31 cellular contexts compared by ENCODE assay signal in the genomic region with DNA sequence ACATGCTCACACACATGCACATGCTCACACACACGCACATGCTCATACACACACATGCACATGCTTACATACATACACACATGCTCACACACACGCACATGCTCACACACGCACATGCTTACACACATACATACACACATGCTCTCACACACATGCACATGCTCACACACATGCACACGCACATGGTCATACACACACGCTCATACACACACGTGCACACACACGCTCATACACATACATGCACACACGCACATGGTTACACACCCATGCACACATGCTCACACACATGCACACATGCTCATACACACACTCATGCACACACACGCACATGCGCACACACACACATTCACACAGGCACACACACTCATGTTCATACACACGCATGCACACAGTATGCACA.
"Had no signal": no experiment of that assay in that cellular context is flagged by ENCODE, and none has a peak within 500 bp of the region (broad histone marks: within the 10 kb centered on the region; RNA-seq: fewer than 3 reads in every experiment).

No MANE protein-coding gene starts in this region.

- DNase-seq: activated CD4-positive, alpha-beta memory T cell treated with anti-CD3 and anti-CD28 coated beads, Interleukin-2, amount 10 ng/mL, durations not matched to agents 7 days and 5 days; activated CD4-positive, alpha-beta T cell treated with anti-CD3 and anti-CD28 coated beads for 36 hours; activated CD4-positive, alpha-beta T cell treated with anti-CD3 and anti-CD28 coated beads, Interleukin-2, amount 10 ng/mL, durations not matched to agents 7 days and 5 days; activated CD8-positive, alpha-beta memory T cell treated with anti-CD3 and anti-CD28 coated beads for 24 hours; activated CD8-positive, alpha-beta memory T cell treated with anti-CD3 and anti-CD28 coated beads, Interleukin-2, amount 10 ng/mL, durations not matched to agents 7 days and 5 days; activated CD8-positive, alpha-beta memory T cell treated with anti-CD3 and anti-CD28 coated beads, Interleukin-2, amount 50 U/mL, for 48 hours; activated effector memory CD4-positive, alpha-beta T cell treated with Interleukin-2 at 50 U/mL for 16 hours; activated naive CD4-positive, alpha-beta T cell treated with anti-CD3 and anti-CD28 coated beads, Interleukin-2, amount 10 ng/mL, durations not matched to agents 7 days and 5 days; activated naive CD8-positive, alpha-beta T cell treated with anti-CD3 and anti-CD28 coated beads, Interleukin-2, amount 50 U/mL, for 24 hours; activated T-cell treated with anti-CD3 and anti-CD28 coated beads, Interleukin-2, amount 50 U/mL, for 48 hours; aorta; brain microvascular endothelial cell; MM.1S; MV-4-11; NCI-H1092; NCI-H1436 treated with DMSO at 0.1 percent for 48 hours; NCI-H1694 treated with DMSO at 0.1 percent for 48 hours; NCI-H2029; NCI-H510A; NCI-H526; NCI-H748 treated with DMSO at 0.1 percent for 48 hours; NK-92 treated with Interleukin-12 subunit alpha and Interleukin-12 subunit beta, amount 100 ng/mL, for 24 hours; PC-9; SHP77; SJCRH30; T1000 had no signal

- H3K9me3 ChIP-seq: SJCRH30 had no signal

- H3K27me3 ChIP-seq: brain microvascular endothelial cell, cardiac muscle cell, SJCRH30 had no signal

- H3K27ac ChIP-seq: brain microvascular endothelial cell, cardiac muscle cell, PC-9, RWPE1, SJCRH30, SK-N-MC had no signal

- H2AFZ ChIP-seq: PC-9 had no signal

- H3K4me3 ChIP-seq: cardiac muscle cell, PC-9, SJCRH30, SK-N-MC had no signal

- H3K4me2 ChIP-seq: PC-9 had no signal

- ATAC-seq: activated CD4-positive, alpha-beta T cell treated with anti-CD3 and anti-CD28 coated beads for 36 hours; activated CD4-positive, CD25-positive, alpha-beta regulatory T cell treated with anti-CD3 and anti-CD28 coated beads, Interleukin-2, amount 50 U/mL, for 24 hours; activated CD8-positive, alpha-beta memory T cell treated with anti-CD3 and anti-CD28 coated beads, Interleukin-2, amount 10 ng/mL, durations not matched to agents 7 days and 5 days; activated naive CD8-positive, alpha-beta T cell treated with anti-CD3 and anti-CD28 coated beads, Interleukin-2, amount 50 U/mL, for 24 hours had no signal

- FAIRE-seq: RCC 7860 had no signal

- H3K4me1 ChIP-seq: SJCRH30 had no signal

- H3K36me3 ChIP-seq: brain microvascular endothelial cell, cardiac muscle cell, SJCRH30 had no signal
